28 cellular contexts compared by ENCODE assay signal in the genomic region with DNA sequence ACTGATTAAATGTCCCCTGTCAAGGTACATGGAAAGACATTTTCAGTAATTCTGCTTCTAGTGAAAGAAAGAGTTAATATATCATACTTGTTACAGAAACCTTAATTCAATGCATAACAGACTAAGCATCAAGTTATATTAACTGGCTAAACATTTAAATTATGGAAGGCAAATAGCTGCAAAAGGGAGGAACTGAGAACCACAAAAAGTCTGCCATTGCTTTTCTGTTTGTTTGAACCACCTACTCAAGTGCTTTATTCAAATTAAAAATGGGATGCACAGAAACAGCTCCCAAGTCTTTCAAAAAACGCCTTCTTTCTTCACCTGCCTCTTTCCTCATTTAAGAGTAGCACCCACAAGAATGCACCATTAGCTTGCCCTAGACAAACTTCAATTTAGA.
"Had no signal": no experiment of that assay in that cellular context is flagged by ENCODE, and none has a peak within 500 bp of the region (broad histone marks: within the 10 kb centered on the region; RNA-seq: fewer than 3 reads in every experiment).

No MANE protein-coding gene starts in this region.

- H2AFZ ChIP-seq: neural progenitor cell, parathyroid adenoma had no signal

- H3K4me3 ChIP-seq: neural progenitor cell, ovary, psoas muscle, right lobe of liver, sigmoid colon, stomach, thoracic aorta, thyroid gland, tibial nerve, upper lobe of left lung, vagina had no signal

- H3K4me3 Mint-ChIP-seq: nephron; neural progenitor cell; stimulated activated effector memory CD8-positive, alpha-beta T cell treated with anti-CD3 and anti-CD28 coated beads, Interleukin-12 subunit alpha, Interleukin-12 subunit beta, amount 100 ng/mL, for 72 hours; stimulated activated naive B cell treated with anti-CD40 and anti-IgM and Interleukin-4, amounts not matched to agents 10 μg/mL and 1 μg/mL and 100 μg/mL, for 72 hours; stimulated activated naive CD8-positive, alpha-beta T cell treated with anti-CD3 and anti-CD28 coated beads, Interleukin-15, Interleukin-2, amounts not matched to agents 100 ng/mL and 50 ng/mL, for 24 hours had no signal

- ATAC-seq: psoas muscle; right cardiac atrium; right lobe of liver; stimulated activated effector memory CD8-positive, alpha-beta T cell treated with anti-CD3 and anti-CD28 coated beads, Interleukin-12 subunit alpha, Interleukin-12 subunit beta, amount 100 ng/mL, for 72 hours had no signal

- H3K27ac ChIP-seq: neural progenitor cell, ovary, parathyroid adenoma, psoas muscle, right lobe of liver, sigmoid colon, stomach, thoracic aorta, thyroid gland, tibial nerve, upper lobe of left lung had no signal

- H3K27ac Mint-ChIP-seq: nephron; neural progenitor cell; progenitor cell of endocrine pancreas; stimulated activated effector memory CD8-positive, alpha-beta T cell treated with anti-CD3 and anti-CD28 coated beads, Interleukin-12 subunit alpha, Interleukin-12 subunit beta, amount 100 ng/mL, for 72 hours; stimulated activated naive B cell treated with anti-CD40 and anti-IgM and Interleukin-4, amounts not matched to agents 10 μg/mL and 1 μg/mL and 100 μg/mL, for 72 hours; stimulated activated naive CD8-positive, alpha-beta T cell treated with anti-CD3 and anti-CD28 coated beads, Interleukin-15, Interleukin-2, amounts not matched to agents 100 ng/mL and 50 ng/mL, for 24 hours had no signal

- H3K36me3 ChIP-seq: neural progenitor cell, ovary, right lobe of liver, sigmoid colon, stomach, thoracic aorta, thyroid gland, tibial nerve, upper lobe of left lung, vagina had no signal

- H3K27me3 Mint-ChIP-seq: stimulated activated naive B cell treated with anti-CD40 and anti-IgM and Interleukin-4, amounts not matched to agents 10 μg/mL and 1 μg/mL and 100 μg/mL, for 72 hours; stimulated activated naive CD8-positive, alpha-beta T cell treated with anti-CD3 and anti-CD28 coated beads, Interleukin-15, Interleukin-2, amounts not matched to agents 100 ng/mL and 50 ng/mL, for 24 hours had no signal

- H3K27me3 ChIP-seq: neural progenitor cell, ovary, right lobe of liver, sigmoid colon, stomach, thyroid gland, tibial nerve, upper lobe of left lung, vagina had no signal

- H3K4me1 Mint-ChIP-seq: neural progenitor cell; stimulated activated effector memory CD8-positive, alpha-beta T cell treated with anti-CD3 and anti-CD28 coated beads, Interleukin-12 subunit alpha, Interleukin-12 subunit beta, amount 100 ng/mL, for 72 hours had no signal

- H3K9me3 ChIP-seq: ovary, psoas muscle, right lobe of liver, sigmoid colon, stomach, thoracic aorta, thyroid gland, tibial nerve, upper lobe of left lung, vagina had no signal

- H3K79me2 ChIP-seq: parathyroid adenoma had no signal

- FAIRE-seq: small intestine, urothelium cell line had no signal

- DNase-seq: occipital lobe; ovary; posterior cingulate gyrus; psoas muscle; right cardiac atrium; right lobe of liver; sigmoid colon; small intestine; stimulated activated CD4-positive, alpha-beta T cell treated with anti-CD3 and anti-CD28 coated beads, Interleukin-15, amount 100 ng/mL, for 24 hours; stimulated activated CD4-positive, alpha-beta T cell treated with anti-CD3 and anti-CD28 coated beads, Interleukin-2, amount 100 ng/mL, for 24 hours; stimulated activated CD4-positive, alpha-beta T cell treated with anti-CD3 and anti-CD28 coated beads, Interleukin-2, amount 100 ng/mL, for 48 hours; stimulated activated CD4-positive, alpha-beta T cell treated with anti-CD3 and anti-CD28 coated beads, Interleukin-4, amount 100 ng/mL, for 24 hours; stimulated activated naive B cell treated with anti-CD40 and anti-IgM and Interleukin-4, amounts not matched to agents 10 μg/mL and 1 μg/mL and 100 μg/mL, for 72 hours; stimulated activated naive CD4-positive, alpha-beta T cell treated with Interleukin-2 at 50 U/mL for 16 hours; stomach; thyroid gland; trophoblast cell; upper lobe of left lung had no signal

- H3K9ac ChIP-seq: neural progenitor cell, parathyroid adenoma had no signal

- H3K4me1 ChIP-seq: neural progenitor cell, parathyroid adenoma, psoas muscle, right lobe of liver, stomach, thyroid gland, upper lobe of left lung had no signal

- H3K4me2 ChIP-seq: neural progenitor cell had no signal

- H3K36me3 Mint-ChIP-seq: neural progenitor cell; stimulated activated effector memory CD8-positive, alpha-beta T cell treated with anti-CD3 and anti-CD28 coated beads, Interleukin-12 subunit alpha, Interleukin-12 subunit beta, amount 100 ng/mL, for 72 hours had no signal

- H3K9me3 Mint-ChIP-seq: nephron; neural progenitor cell; stimulated activated effector memory CD8-positive, alpha-beta T cell treated with anti-CD3 and anti-CD28 coated beads, Interleukin-12 subunit alpha, Interleukin-12 subunit beta, amount 100 ng/mL, for 72 hours; stimulated activated naive CD8-positive, alpha-beta T cell treated with anti-CD3 and anti-CD28 coated beads, Interleukin-15, Interleukin-2, amounts not matched to agents 100 ng/mL and 50 ng/mL, for 24 hours had no signal
